18 cellular contexts compared by ENCODE assay signal in the genomic region with DNA sequence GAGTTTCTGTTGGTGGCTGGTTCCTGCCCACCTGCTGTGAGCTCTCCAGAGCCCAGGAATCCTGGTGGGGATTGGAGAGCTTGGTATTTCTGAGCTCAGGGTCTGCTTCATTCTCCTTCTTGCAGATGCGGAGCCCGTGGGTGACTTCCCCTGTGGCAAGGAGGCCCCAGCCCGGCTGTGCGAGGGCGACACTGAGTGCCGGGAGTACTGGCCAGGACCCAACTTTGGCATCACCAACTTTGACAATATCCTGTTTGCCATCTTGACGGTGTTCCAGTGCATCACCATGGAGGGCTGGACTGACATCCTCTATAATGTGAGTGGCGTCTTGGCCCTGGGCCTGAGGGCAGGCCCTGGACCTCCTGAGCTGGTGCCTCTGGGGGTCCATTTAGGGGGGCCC. TPM values are rescaled to one million over a fixed set of nuclear protein-coding genes. Genes with fewer than 3 reads are reported as not detected.
DNase-seq lines count a peak whose midpoint lies in the region; TF ChIP-seq lines count a peak whose summit lies in the region.
"Had no signal": no experiment of that assay in that cellular context is flagged by ENCODE, and none has a peak within 500 bp of the region (broad histone marks: within the 10 kb centered on the region; RNA-seq: fewer than 3 reads in every experiment).

No MANE protein-coding gene starts in this region.

- H2BK120ac ChIP-seq in H9 (ENCODE audit: low read depth, low read length, poor library complexity, severe bottlenecking), result no peak overlapping the region

- H3K4me2 ChIP-seq in H9 (ENCODE audit: insufficient read depth, insufficient read length, low read length), result no peak overlapping the region
- H3K4me2 ChIP-seq: BLaER1 had no signal

- peak overlapping the region in 2 of 3 experiments; percentile 2 to 87; a peak in 1 of 7 replicates for H3K27ac Mint-ChIP-seq in H9
- H3K27ac Mint-ChIP-seq in osteocyte (ENCODE audit: unreplicated experiment), result no peak overlapping the region
- no peak overlapping the region for H3K27ac Mint-ChIP-seq in type B pancreatic cell
- H3K27ac Mint-ChIP-seq: B cell; CD4-positive, CD25-positive, alpha-beta regulatory T cell; CD8-positive, alpha-beta T cell had no signal

- H3K23ac ChIP-seq in H9 (ENCODE audit: insufficient read length, low read depth, low read length), result no peak overlapping the region

- no peak overlapping the region for H4K5ac ChIP-seq in H9 (ENCODE audit: insufficient read length, low read depth, low read length)

- no peak overlapping the region for H3K4me3 ChIP-seq in dorsolateral prefrontal cortex
- H3K4me3 ChIP-seq: BLaER1, GM23248 had no signal

- no peak overlapping the region for H3K9ac ChIP-seq in H9 (ENCODE audit: extremely low read depth, insufficient read length, low read length)
- H3K9ac ChIP-seq: BLaER1, GM23248 had no signal

- H3K18ac ChIP-seq in H9 (ENCODE audit: insufficient read length, low read depth, low read length), result no peak overlapping the region

- intact Hi-C loops in dorsolateral prefrontal cortex (cut with DNase I), result no loop called here

- no peaks in the 10 kb centered on the region for H3K23me2 ChIP-seq in H9 (ENCODE audit: insufficient read length, low read depth, low read length, poor library complexity, severe bottlenecking)

- H3K79me2 ChIP-seq in H9 (ENCODE audit: insufficient read depth, low read length), result no peaks in the 10 kb centered on the region

- WGBS in H9 (ENCODE audit: extremely low coverage, insufficient read length, low lambda C conversion rate), result no CpG with 5 or more reads among the region's 8 CpGs

- H3K56ac ChIP-seq in H9 (ENCODE audit: insufficient read length, low read depth, low read length), result no peak overlapping the region

- H3K79me1 ChIP-seq in H9 (ENCODE audit: insufficient read depth, low read depth, low read length, poor library complexity, severe bottlenecking), result no peaks in the 10 kb centered on the region

- no peak overlapping the region for H2BK20ac ChIP-seq in H9 (ENCODE audit: low read depth, low read length, poor library complexity, severe bottlenecking)

- H2AK5ac ChIP-seq in H9 (ENCODE audit: insufficient read length, low read length), result no peak overlapping the region

- H3K14ac ChIP-seq in H9 (ENCODE audit: insufficient read depth, low read length), result no peak overlapping the region

- no peak overlapping the region for H3K27ac ChIP-seq in H9 (ENCODE audit: insufficient read length, low read depth, low read length)
- peak overlapping the region in 34 of 59 donors; percentile 1 to 88 (median 48) for H3K27ac ChIP-seq in dorsolateral prefrontal cortex
- H3K27ac ChIP-seq: 22Rv1, BLaER1, C4-2B, GM23248 had no signal

- H2BK5ac ChIP-seq in H9 (ENCODE audit: insufficient read length, low read length), result no peak overlapping the region

- H3K4me1 ChIP-seq in H9 (ENCODE audit: insufficient read depth, low read length), result no peaks in the 10 kb centered on the region
- H3K4me1 ChIP-seq: BLaER1 had no signal

- H4K8ac ChIP-seq in H9 (replicated peaks; ENCODE audit: insufficient read length, low read depth, low read length), result no peak overlapping the region

- H3K36me3 Mint-ChIP-seq in H9 (ENCODE audit: insufficient read depth in 1 of 3, low read depth in 3 of 3) (peaks cover 39 to 54% (median 45%) of the 10 kb centered on the region in 3 experiments), osteocyte (ENCODE audit: unreplicated experiment) (no peaks in the 10 kb centered on the region), type B pancreatic cell (no peaks in the 10 kb centered on the region)
- H3K36me3 Mint-ChIP-seq: CD4-positive, CD25-positive, alpha-beta regulatory T cell; CD8-positive, alpha-beta T cell had no signal

- H4K20me1 ChIP-seq in H9 (ENCODE audit: control insufficient read depth, insufficient read depth, insufficient read length), result no peaks in the 10 kb centered on the region
- H4K20me1 ChIP-seq: BLaER1 had no signal

- no peak overlapping the region for H2BK15ac ChIP-seq in H9 (ENCODE audit: low read depth, low read length)

- H2BK12ac ChIP-seq in H9 (ENCODE audit: insufficient read length, low read depth, low read length), result no peak overlapping the region

- no peak for TF ChIP-seq CTCF in H9 (conservative IDR thresholded peaks at IDR 0.05)
- no peak for TF ChIP-seq CTCF in dorsolateral prefrontal cortex (IDR thresholded peaks at IDR 0.05 in 54 of 56, conservative IDR thresholded peaks at IDR 0.05 in 2 of 56; ENCODE audit: low read depth in 1 of 56, partially characterized antibody in 56 of 56)
- TF ChIP-seq CTCF in osteocyte (IDR thresholded peaks at IDR 0.05), result no peak
- TF ChIP-seq CTCF in type B pancreatic cell (conservative IDR thresholded peaks at IDR 0.05), result no peak

- no peaks in the 10 kb centered on the region for H3K27me3 Mint-ChIP-seq in H9 (ENCODE audit: low read depth)
- H3K27me3 Mint-ChIP-seq in osteocyte (ENCODE audit: unreplicated experiment), result no peaks in the 10 kb centered on the region
- H3K27me3 Mint-ChIP-seq in type B pancreatic cell, result peaks cover 1% of the 10 kb centered on the region

- no peak overlapping the region for H3T11ph ChIP-seq in H9 (ENCODE audit: low read length)

- no peaks in the 10 kb centered on the region for H3K9me3 ChIP-seq in H9 (ENCODE audit: control insufficient read depth, low read depth, low read length)
- H3K9me3 ChIP-seq: BLaER1, Caco-2 had no signal

- DNase-seq in H9, result no peak
- no peak for DNase-seq in dorsolateral prefrontal cortex
- peak; percentile 79 for DNase-seq in osteocyte (ENCODE audit: extremely low spot score, unreplicated experiment)
- DNase-seq in type B pancreatic cell (ENCODE audit: extremely low spot score, unreplicated experiment), result peak; percentile 36
- no peak for DNase-seq in NCI-H2107 (lab: John Stamatoyannopoulos, UW)
- no peak for DNase-seq in hypothalamus (lab: John Stamatoyannopoulos, UW)
- no peak for DNase-seq in HPDE6-E6E7 (ENCODE audit: extremely low spot score)
- DNase-seq: Caco-2; CD4-positive, CD25-positive, alpha-beta regulatory T cell; DMS153; DND-41; H7 had no signal

- H3K27me3 ChIP-seq in H9 (ENCODE audit: insufficient read depth, low read length) (no peaks in the 10 kb centered on the region), dorsolateral prefrontal cortex (no peaks in the 10 kb centered on the region)
- H3K27me3 ChIP-seq: BLaER1 had no signal

- H3K9me3 Mint-ChIP-seq in H9 (peaks cover under 1 to 3% of the 10 kb centered on the region in 2 experiments; a peak in 4 of 5 replicates), osteocyte (ENCODE audit: unreplicated experiment) (peaks cover 17% of the 10 kb centered on the region), type B pancreatic cell (no peaks in the 10 kb centered on the region)
- H3K9me3 Mint-ChIP-seq: CD8-positive, alpha-beta T cell had no signal

- H3K4me1 Mint-ChIP-seq in H9 (no peaks in the 10 kb centered on the region), osteocyte (ENCODE audit: unreplicated experiment) (no peaks in the 10 kb centered on the region), type B pancreatic cell (ENCODE audit: unreplicated experiment) (no peaks in the 10 kb centered on the region)
- H3K4me1 Mint-ChIP-seq: B cell had no signal

- H3K4ac ChIP-seq in H9 (ENCODE audit: low read depth, low read length), result no peak overlapping the region

- H3K4me3 Mint-ChIP-seq in H9 (no peak overlapping the region), osteocyte (ENCODE audit: unreplicated experiment) (no peak overlapping the region), type B pancreatic cell (no peak overlapping the region)
- H3K4me3 Mint-ChIP-seq: B cell; CD4-positive, CD25-positive, alpha-beta regulatory T cell; CD8-positive, alpha-beta T cell had no signal

- H2AFZ ChIP-seq in H9 (ENCODE audit: low read length), result no peak overlapping the region
- H2AFZ ChIP-seq: GM23248 had no signal

- H4K91ac ChIP-seq in H9 (ENCODE audit: insufficient read length, low read depth, low read length), result no peak overlapping the region

RNA-seq across cellular contexts. Expression of a gene that starts 39.5 kb away (rescaled TPM):
- total RNA-seq in H9 (2021), result 6.5 and 7.8 TPM in 2 replicates
- 10 to 100 TPM; 18.4 to 81.1 (median 54.5) TPM for total RNA-seq in dorsolateral prefrontal cortex
- 0.08 and 0.13 TPM in 2 replicates for total RNA-seq in osteocyte
- 2.4 and 3.2 TPM in 2 replicates for total RNA-seq in type B pancreatic cell (ENCODE audit: low replicate concordance)
- total RNA-seq: CD4-positive, CD25-positive, alpha-beta regulatory T cell; CD8-positive, alpha-beta T cell; GM23248 had no signal

Comparison
In these comparisons a context has a peak if more than half of its experiments do, and no peak if none do; other contexts are left out.
1. DNase-seq: peak in osteocyte (single experiment) and type B pancreatic cell (single experiment); none in H9 (single experiment), dorsolateral prefrontal cortex (0 of 10), NCI-H2107 (single experiment), hypothalamus (0 of 51) and HPDE6-E6E7 (single experiment).
2. H3K27ac Mint-ChIP-seq: peak in H9 (2 of 3); none in osteocyte (single experiment) and type B pancreatic cell (single experiment).